In genomic region chr2:39689876-39690275, GRCh38 we compare ENCODE assay signal across 32 cellular contexts. TPM values are rescaled to one million over a fixed set of nuclear protein-coding genes. Genes with fewer than 3 reads are reported as not detected.
"Had no signal": no experiment of that assay in that cellular context is flagged by ENCODE, and none has a peak within 500 bp of the region (broad histone marks: within the 10 kb centered on the region; RNA-seq: fewer than 3 reads in every experiment).

No MANE protein-coding gene starts in this region.

- H3K4me2 ChIP-seq: KMS-11 had no signal

- H3K27me3 ChIP-seq: brain microvascular endothelial cell, cardiac muscle cell had no signal

- ATAC-seq: activated CD8-positive, alpha-beta memory T cell treated with anti-CD3 and anti-CD28 coated beads, Interleukin-2, amount 10 ng/mL, durations not matched to agents 7 days and 5 days had no signal

- H3K27ac Mint-ChIP-seq: activated CD4-positive, alpha-beta memory T cell treated with anti-CD3 and anti-CD28 coated beads, Interleukin-2, amount 10 ng/mL, durations not matched to agents 7 days and 5 days; activated CD8-positive, alpha-beta memory T cell treated with anti-CD3 and anti-CD28 coated beads, Interleukin-2, amount 10 ng/mL, durations not matched to agents 7 days and 5 days; activated naive CD4-positive, alpha-beta T cell treated with anti-CD3 and anti-CD28 coated beads, Interleukin-2, amount 10 ng/mL, durations not matched to agents 7 days and 5 days; activated naive CD8-positive, alpha-beta T cell had no signal

- H3K4me3 Mint-ChIP-seq: activated CD4-positive, alpha-beta memory T cell treated with anti-CD3 and anti-CD28 coated beads, Interleukin-2, amount 10 ng/mL, durations not matched to agents 7 days and 5 days; activated CD8-positive, alpha-beta memory T cell treated with anti-CD3 and anti-CD28 coated beads, Interleukin-2, amount 10 ng/mL, durations not matched to agents 7 days and 5 days; activated naive CD4-positive, alpha-beta T cell treated with anti-CD3 and anti-CD28 coated beads, Interleukin-2, amount 10 ng/mL, durations not matched to agents 7 days and 5 days; activated naive CD8-positive, alpha-beta T cell; central memory CD8-positive, alpha-beta T cell had no signal

- H3K4me1 Mint-ChIP-seq: activated CD4-positive, alpha-beta memory T cell treated with anti-CD3 and anti-CD28 coated beads, Interleukin-2, amount 10 ng/mL, durations not matched to agents 7 days and 5 days; activated CD8-positive, alpha-beta memory T cell treated with anti-CD3 and anti-CD28 coated beads, Interleukin-2, amount 10 ng/mL, durations not matched to agents 7 days and 5 days; activated naive CD4-positive, alpha-beta T cell treated with anti-CD3 and anti-CD28 coated beads, Interleukin-2, amount 10 ng/mL, durations not matched to agents 7 days and 5 days; central memory CD8-positive, alpha-beta T cell had no signal

- H3K9me3 Mint-ChIP-seq: activated CD4-positive, alpha-beta memory T cell treated with anti-CD3 and anti-CD28 coated beads, Interleukin-2, amount 10 ng/mL, durations not matched to agents 7 days and 5 days; activated naive CD4-positive, alpha-beta T cell treated with anti-CD3 and anti-CD28 coated beads, Interleukin-2, amount 10 ng/mL, durations not matched to agents 7 days and 5 days had no signal

- H3K4me3 ChIP-seq: cardiac muscle cell had no signal

- H3K36me3 ChIP-seq: brain microvascular endothelial cell, cardiac muscle cell, WERI-Rb-1 had no signal

- H3K36me3 Mint-ChIP-seq: activated naive CD4-positive, alpha-beta T cell treated with anti-CD3 and anti-CD28 coated beads, Interleukin-2, amount 10 ng/mL, durations not matched to agents 7 days and 5 days had no signal

- H3K9ac ChIP-seq: KMS-11 had no signal

- DNase-seq: activated CD4-positive, alpha-beta memory T cell treated with anti-CD3 and anti-CD28 coated beads, Interleukin-2, amount 10 ng/mL, durations not matched to agents 7 days and 5 days; activated CD4-positive, alpha-beta T cell treated with anti-CD3 and anti-CD28 coated beads for 1 hour; activated CD4-positive, alpha-beta T cell treated with anti-CD3 and anti-CD28 coated beads for 48 hours; activated CD4-positive, CD25-positive, alpha-beta regulatory T cell; activated CD8-positive, alpha-beta memory T cell treated with anti-CD3 and anti-CD28 coated beads for 24 hours; activated CD8-positive, alpha-beta memory T cell treated with anti-CD3 and anti-CD28 coated beads, Interleukin-2, amount 10 ng/mL, durations not matched to agents 7 days and 5 days; activated CD8-positive, alpha-beta memory T cell treated with anti-CD3 and anti-CD28 coated beads, Interleukin-2, amount 50 U/mL, for 48 hours; activated effector memory CD4-positive, alpha-beta T cell treated with Interleukin-2 at 50 U/mL for 16 hours; activated naive CD4-positive, alpha-beta T cell treated with anti-CD3 and anti-CD28 coated beads, Interleukin-2, amount 10 ng/mL, durations not matched to agents 7 days and 5 days; activated T-cell treated with anti-CD3 and anti-CD28 coated beads, Interleukin-2, amount 50 U/mL, for 48 hours; amniotic stem cell; aorta; brain microvascular endothelial cell; MM.1S; MV-4-11; NCI-H1092; NCI-H187 treated with DMSO at 0.1 percent for 48 hours; NCI-H2171 treated with DMSO at 0.1 percent for 48 hours; NCI-H2227 treated with DMSO at 0.1 percent for 48 hours; NCI-H446; NCI-H510A treated with DMSO at 0.1 percent for 48 hours; NCI-H526 treated with DMSO at 0.1 percent for 48 hours; Right ventricle myocardium superior; SW 1271; T-helper 1 cell; T-helper 2 cell; T-helper 9 cell; WERI-Rb-1 had no signal

- H3K27ac ChIP-seq: brain microvascular endothelial cell, cardiac muscle cell, KMS-11, WERI-Rb-1 had no signal

RNA-seq across cellular contexts. Expression of gene TMEM178A, which starts 24.2 kb away (rescaled TPM):
- total RNA-seq: activated CD8-positive, alpha-beta memory T cell treated with anti-CD3 and anti-CD28 coated beads, Interleukin-2, amount 10 ng/mL, durations not matched to agents 7 days and 5 days had no signal
